In the genomic region with DNA sequence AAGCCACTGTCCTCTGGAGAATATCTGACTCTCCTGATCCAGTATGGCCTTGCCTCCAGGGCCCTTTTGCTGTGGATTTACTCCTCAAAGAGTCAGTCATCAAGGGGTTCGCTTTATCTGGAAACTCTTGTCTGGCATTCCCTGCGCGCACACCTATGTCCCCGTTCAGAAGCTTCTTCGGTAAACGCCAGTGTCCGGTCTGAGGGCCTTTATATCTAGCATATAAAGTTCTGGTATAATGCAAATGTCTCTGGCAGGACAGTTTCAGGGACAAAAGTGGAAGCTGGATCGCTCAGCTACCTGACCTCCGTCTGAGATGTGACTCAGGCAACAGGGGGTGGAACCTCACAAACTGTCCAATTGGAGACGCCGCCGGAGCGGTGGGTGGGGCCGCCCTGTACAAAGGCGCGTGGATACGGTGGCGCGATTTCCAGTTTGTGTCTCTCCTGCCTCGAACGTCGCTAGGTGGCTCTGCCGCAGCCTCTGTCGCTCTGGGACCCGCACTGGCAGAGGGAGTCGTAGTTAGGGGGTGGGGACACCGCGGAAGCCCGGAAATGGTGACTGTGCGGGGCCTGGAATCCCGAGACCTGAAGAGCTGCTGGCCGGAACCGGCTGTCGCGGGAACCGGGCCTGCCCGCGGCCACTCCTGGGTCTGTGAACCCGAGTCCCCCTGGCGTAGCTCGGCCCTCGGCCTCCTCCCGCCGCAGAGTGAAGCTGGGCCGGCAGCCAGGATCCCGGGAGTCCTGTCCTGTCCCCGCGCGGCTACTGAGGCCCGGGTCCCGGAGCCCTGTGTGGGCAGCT, we compare ENCODE assay signal across 8 cellular contexts. TPM values are rescaled to one million over a fixed set of nuclear protein-coding genes. Genes with fewer than 3 reads are reported as not detected.
DNase-seq lines count a peak whose midpoint lies in the region; ATAC-seq and TF ChIP-seq lines count a peak whose summit lies in the region.

No MANE protein-coding gene starts in this region.

- H3K27me3 ChIP-seq in CD4-positive, alpha-beta T cell (ENCODE audit: control insufficient read depth, insufficient read depth, low read length): no peaks in the 10 kb centered on the region
- H3K27me3 ChIP-seq in Karpas-422 (ENCODE audit: low read length) (no peaks in the 10 kb centered on the region), SJSA1 (replicated peaks) (no peaks in the 10 kb centered on the region)

- H3K9me3 Mint-ChIP-seq in CD4-positive, alpha-beta T cell: no peaks in the 10 kb centered on the region
- H3K9me3 Mint-ChIP-seq in activated naive CD4-positive, alpha-beta T cell treated with anti-CD3 and anti-CD28 coated beads, Interleukin-2, amount 50 U/mL, for 24 hours: no peaks in the 10 kb centered on the region

- no peaks in the 10 kb centered on the region for H3K36me3 Mint-ChIP-seq in CD4-positive, alpha-beta T cell (ENCODE audit: low read depth)
- H3K36me3 Mint-ChIP-seq in activated naive CD4-positive, alpha-beta T cell treated with anti-CD3 and anti-CD28 coated beads, Interleukin-2, amount 50 U/mL, for 24 hours: no peaks in the 10 kb centered on the region

- TF ChIP-seq CTCF in CD4-positive, alpha-beta T cell (IDR thresholded peaks at IDR 0.05): peak; percentile 47

- H3K9me2 ChIP-seq in Karpas-422 (replicated peaks; ENCODE audit: insufficient read depth, low read length): no peaks in the 10 kb centered on the region

- peak overlapping the region; percentile 87 for H3K4me3 ChIP-seq in Karpas-422 (ENCODE audit: low read length)
- peak overlapping the region; percentile 34 for H3K4me3 ChIP-seq in SJSA1

- intact Hi-C loops in CD4-positive, alpha-beta T cell (cut with DNase I, micrococcal nuclease): loop anchor here (1.0 to 5.0 kb wide), 4 partner anchors 11 to 172 kb away; a partner anchor contains a TSS

- peaks cover 11% of the 10 kb centered on the region for H3K4me1 ChIP-seq in Karpas-422 (ENCODE audit: low read length)
- peaks cover 6% of the 10 kb centered on the region; the same call in 1 of the 2 replicates for H3K4me1 ChIP-seq in SJSA1 (replicated peaks)

- no peaks in the 10 kb centered on the region for H4K20me1 ChIP-seq in Karpas-422 (ENCODE audit: insufficient read depth, low read depth, low read length)

- no peaks in the 10 kb centered on the region for H3K9me3 ChIP-seq in CD4-positive, alpha-beta T cell (ENCODE audit: control insufficient read depth, low read length)
- peaks cover 3% of the 10 kb centered on the region; the same call in 1 of the 2 replicates for H3K9me3 ChIP-seq in Karpas-422 (ENCODE audit: low read length)
- peaks cover 2% of the 10 kb centered on the region; the same call in 1 of the 2 replicates for H3K9me3 ChIP-seq in SJSA1 (replicated peaks)

- peak overlapping the region; percentile 91 for H3K4me3 Mint-ChIP-seq in CD4-positive, alpha-beta T cell
- H3K4me3 Mint-ChIP-seq in activated naive CD4-positive, alpha-beta T cell treated with anti-CD3 and anti-CD28 coated beads, Interleukin-2, amount 50 U/mL, for 24 hours: peak overlapping the region; percentile 83

- peak; percentile 85 to 92 (median 90) for DNase-seq in CD4-positive, alpha-beta T cell
- peak; percentile 98 for DNase-seq in Karpas-422
- DNase-seq in SJSA1 (ENCODE audit: low read depth in 1 of 2, low spot score in 2 of 2): peak; percentile 44 to 58
- peak; percentile 93 for DNase-seq in globus pallidus (ENCODE audit: low spot score)
- peak; percentile 40 for DNase-seq in non-pigmented ciliary epithelial cell (ENCODE audit: low read depth)
- peak; percentile 63 to 98 (median 91) for DNase-seq in substantia nigra (lab: John Stamatoyannopoulos, UW)

- peak overlapping the region; percentile 42 for H3K27ac Mint-ChIP-seq in CD4-positive, alpha-beta T cell
- H3K27ac Mint-ChIP-seq in activated naive CD4-positive, alpha-beta T cell treated with anti-CD3 and anti-CD28 coated beads, Interleukin-2, amount 50 U/mL, for 24 hours: peak overlapping the region; percentile 94

- peak; percentile 99 for ATAC-seq in CD4-positive, alpha-beta T cell (ENCODE audit: poor library complexity)
- peak; percentile 77 for ATAC-seq in GM21381 (IDR thresholded peaks at IDR 0.05; ENCODE audit: unreplicated experiment)

- H3K36me3 ChIP-seq in Karpas-422 (ENCODE audit: insufficient read depth, low read length): no peaks in the 10 kb centered on the region
- H3K36me3 ChIP-seq in SJSA1: no peaks in the 10 kb centered on the region

- peak overlapping the region; percentile 88 for H3K9ac ChIP-seq in Karpas-422 (ENCODE audit: low read length)

- CTCF ChIA-PET in CD4-positive, alpha-beta T cell (lab: Charles Lee): interaction anchor here (0.6 to 1.9 kb wide), 11 partner anchors 11 to 1214 kb away, joined by 3 to 20 read pairs (median 4); a partner anchor contains a TSS

- no peaks in the 10 kb centered on the region for H3K27me3 Mint-ChIP-seq in CD4-positive, alpha-beta T cell
- no peaks in the 10 kb centered on the region for H3K27me3 Mint-ChIP-seq in activated naive CD4-positive, alpha-beta T cell treated with anti-CD3 and anti-CD28 coated beads, Interleukin-2, amount 50 U/mL, for 24 hours

- POLR2A ChIA-PET in CD4-positive, alpha-beta T cell (lab: Charles Lee): interaction anchor here (0.6 to 2.1 kb wide), 12 partner anchors 10 to 506 kb away, joined by 3 to 17 read pairs (median 4); a partner anchor contains a TSS

- peak overlapping the region; percentile 83 for H2AFZ ChIP-seq in Karpas-422 (ENCODE audit: low read length)

- peak overlapping the region; percentile 68 for H3K27ac ChIP-seq in CD4-positive, alpha-beta T cell (ENCODE audit: low read depth, low read length)
- H3K27ac ChIP-seq in Karpas-422 (ENCODE audit: low read length): peak overlapping the region; percentile 29; the same call in 1 of the 2 replicates
- H3K27ac ChIP-seq in SJSA1: 0 out of 2 replicates have a peak overlapping the region, but pooled peaks have one; percentile 14
- H3K27ac ChIP-seq in substantia nigra (ENCODE audit: low read depth, low read length, poor library complexity, severe bottlenecking): peak overlapping the region; percentile 69

- H3K4me1 Mint-ChIP-seq in CD4-positive, alpha-beta T cell (ENCODE audit: low read depth): peaks cover 12% of the 10 kb centered on the region
- H3K4me1 Mint-ChIP-seq in activated naive CD4-positive, alpha-beta T cell treated with anti-CD3 and anti-CD28 coated beads, Interleukin-2, amount 50 U/mL, for 24 hours: peaks cover 18% of the 10 kb centered on the region

- peak overlapping the region; percentile 75 for H3K4me2 ChIP-seq in Karpas-422 (ENCODE audit: low read depth, low read length, poor library complexity, severe bottlenecking)

- H3K79me2 ChIP-seq in Karpas-422 (ENCODE audit: low read length): no peaks in the 10 kb centered on the region

RNA-seq across cellular contexts. Expression of a gene that starts 10.6 kb away (rescaled TPM):
- total RNA-seq in CD4-positive, alpha-beta T cell: 1 to 10 TPM; 3.5 to 3.7 TPM
- 5.7 and 10.1 TPM in 2 replicates for total RNA-seq in Karpas-422 (2014; rRNA removed; shearing (Covaris generic); ENCODE audit: low replicate concordance)
- 0.97 TPM in 1 of 2 replicates, not detected in the other for total RNA-seq in SJSA1 (2014; rRNA removed; shearing (Covaris generic))

RNA-seq across cellular contexts. Expression of a gene that starts 54.4 kb away (rescaled TPM):
- total RNA-seq in CD4-positive, alpha-beta T cell: 1 to 10 TPM; 1.8 to 2.0 TPM
- total RNA-seq in Karpas-422 (2014; rRNA removed; shearing (Covaris generic); ENCODE audit: low replicate concordance): 2.3 and 4.0 TPM in 2 replicates
- total RNA-seq in SJSA1 (2014; rRNA removed; shearing (Covaris generic)): 0.71 TPM in 1 of 2 replicates, not detected in the other

RNA-seq across cellular contexts. Expression of a gene that starts 56.1 kb away (rescaled TPM):
- 10 to 100 TPM; 17.3 to 18.0 TPM for total RNA-seq in CD4-positive, alpha-beta T cell
- 7.3 and 9.4 TPM in 2 replicates for total RNA-seq in Karpas-422 (2014; rRNA removed; shearing (Covaris generic); ENCODE audit: low replicate concordance)
- 3.3 and 5.4 TPM in 2 replicates for total RNA-seq in SJSA1 (2014; rRNA removed; shearing (Covaris generic))

Comparison
In these comparisons a context has a peak if more than half of its experiments do, and no peak if none do; other contexts are left out.
1. Peak in every context shown above with its lines: DNase-seq, ATAC-seq, H3K4me3 ChIP-seq and H3K27ac ChIP-seq.
2. DNase-seq: peak in every context shown above with its lines; median percentile 98 in Karpas-422; 93 in globus pallidus; 91 in substantia nigra; 90 in CD4-positive, alpha-beta T cell; 51 in SJSA1; 40 in non-pigmented ciliary epithelial cell.
3. H3K27ac ChIP-seq: peak in every context shown above with its lines; median percentile 69 in substantia nigra; 68 in CD4-positive, alpha-beta T cell; 29 in Karpas-422; 14 in SJSA1.